In genomic region chrX:4265036-4265435, GRCh38 we compare ENCODE assay signal across 24 cellular contexts.
"Had no signal": no experiment of that assay in that cellular context is flagged by ENCODE, and none has a peak within 500 bp of the region (broad histone marks: within the 10 kb centered on the region; RNA-seq: fewer than 3 reads in every experiment).

No MANE protein-coding gene starts in this region.

- H3K27me3 ChIP-seq: body of pancreas had no signal

- H3K27ac Mint-ChIP-seq: activated CD4-positive, alpha-beta T cell treated with anti-CD3 and anti-CD28 coated beads, Interleukin-2, amount 10 ng/mL, durations not matched to agents 7 days and 5 days; activated CD8-positive, alpha-beta T cell treated with anti-CD3 and anti-CD28 coated beads for 36 hours; activated naive CD8-positive, alpha-beta T cell; activated T-helper 17 cell treated with anti-CD3 and anti-CD28 coated beads, Interleukin-2, amount 50 U/mL, for 72 hours had no signal

- H3K36me3 Mint-ChIP-seq: activated naive CD8-positive, alpha-beta T cell had no signal

- DNase-seq: activated CD4-positive, alpha-beta T cell treated with anti-CD3 and anti-CD28 coated beads for 1 hour; activated CD4-positive, alpha-beta T cell treated with anti-CD3 and anti-CD28 coated beads for 4 hours; activated CD4-positive, alpha-beta T cell treated with anti-CD3 and anti-CD28 coated beads, Interleukin-2, amount 10 ng/mL, durations not matched to agents 7 days and 5 days; activated CD4-positive, alpha-beta T cell treated with anti-CD3 and anti-CD28 coated beads, Interleukin-2, amount 50 U/mL, for 48 hours; activated CD8-positive, alpha-beta memory T cell treated with anti-CD3 and anti-CD28 coated beads for 24 hours; activated CD8-positive, alpha-beta T cell treated with anti-CD3 and anti-CD28 coated beads for 36 hours; activated effector memory CD4-positive, alpha-beta T cell treated with Interleukin-2 at 50 U/mL for 16 hours; activated gamma-delta T cell treated with Interleukin-2 at 50 U/mL for 16 hours; activated naive CD4-positive, alpha-beta T cell treated with anti-CD3 and anti-CD28 coated beads, Interleukin-2, amount 50 U/mL, for 16 hours; activated naive CD4-positive, alpha-beta T cell treated with Interleukin-2 at 50 U/mL for 16 hours; activated T-cell treated with anti-CD3 and anti-CD28 coated beads, Interleukin-2, amount 50 U/mL, for 4 hours; amniotic stem cell; anterior cingulate cortex; body of pancreas; caudate nucleus; cortex of kidney; dermis blood vessel endothelial cell; effector CD8-positive, alpha-beta T cell; foreskin fibroblast; head of caudate nucleus; hippocampal formation had no signal

- H3K4me1 ChIP-seq: body of pancreas had no signal

- H3K9me3 ChIP-seq: body of pancreas had no signal

- H3K4me1 Mint-ChIP-seq: activated CD4-positive, alpha-beta T cell treated with anti-CD3 and anti-CD28 coated beads, Interleukin-2, amount 10 ng/mL, durations not matched to agents 7 days and 5 days; activated T-helper 17 cell treated with anti-CD3 and anti-CD28 coated beads, Interleukin-2, amount 50 U/mL, for 72 hours had no signal

- H3K4me3 ChIP-seq: body of pancreas had no signal

- ATAC-seq: activated CD8-positive, alpha-beta T cell treated with anti-CD3 and anti-CD28 coated beads for 36 hours; activated T-cell treated with anti-CD3 and anti-CD28 coated beads, Interleukin-2, amount 50 U/mL, for 4 hours; activated T-helper 17 cell treated with anti-CD3 and anti-CD28 coated beads, Interleukin-2, amount 50 U/mL, for 72 hours; body of pancreas; esophagus mucosa had no signal

- H3K9me3 Mint-ChIP-seq: activated CD4-positive, alpha-beta T cell treated with anti-CD3 and anti-CD28 coated beads, Interleukin-2, amount 10 ng/mL, durations not matched to agents 7 days and 5 days; activated CD8-positive, alpha-beta T cell treated with anti-CD3 and anti-CD28 coated beads for 36 hours; activated T-cell treated with anti-CD3 and anti-CD28 coated beads, Interleukin-2, amount 50 U/mL, for 4 hours; activated T-helper 17 cell treated with anti-CD3 and anti-CD28 coated beads, Interleukin-2, amount 50 U/mL, for 72 hours had no signal

- H3K27me3 Mint-ChIP-seq: activated CD4-positive, alpha-beta T cell treated with anti-CD3 and anti-CD28 coated beads, Interleukin-2, amount 10 ng/mL, durations not matched to agents 7 days and 5 days; activated CD8-positive, alpha-beta T cell treated with anti-CD3 and anti-CD28 coated beads for 36 hours; activated naive CD8-positive, alpha-beta T cell; activated T-helper 17 cell treated with anti-CD3 and anti-CD28 coated beads, Interleukin-2, amount 50 U/mL, for 72 hours had no signal

- H3K27ac ChIP-seq: body of pancreas had no signal

- H3K4me3 Mint-ChIP-seq: activated CD4-positive, alpha-beta T cell treated with anti-CD3 and anti-CD28 coated beads, Interleukin-2, amount 10 ng/mL, durations not matched to agents 7 days and 5 days; activated CD8-positive, alpha-beta T cell treated with anti-CD3 and anti-CD28 coated beads for 36 hours; activated naive CD8-positive, alpha-beta T cell; activated T-cell treated with anti-CD3 and anti-CD28 coated beads, Interleukin-2, amount 50 U/mL, for 4 hours; activated T-helper 17 cell treated with anti-CD3 and anti-CD28 coated beads, Interleukin-2, amount 50 U/mL, for 72 hours had no signal
